In the genomic region with DNA sequence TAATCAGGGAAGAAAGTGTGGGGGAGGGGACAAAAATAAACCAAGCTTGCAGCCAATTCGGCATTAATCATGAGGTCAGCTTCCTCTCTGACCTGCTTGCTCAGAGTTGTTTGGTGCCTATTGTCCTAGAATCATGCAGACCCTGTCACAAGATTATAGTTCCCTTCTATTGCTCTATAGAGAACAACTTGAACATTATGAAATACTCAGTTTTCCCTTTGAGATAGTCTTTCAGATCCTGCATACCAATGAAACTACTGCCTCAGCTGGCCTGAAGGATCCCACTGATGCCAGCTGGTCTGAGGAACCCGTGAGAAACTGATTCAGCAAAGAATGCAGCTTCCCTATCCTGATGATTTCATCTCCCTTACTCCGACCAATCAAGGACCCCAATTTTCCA, we compare ENCODE assay signal across 10 cellular contexts. TPM values are rescaled to one million over a fixed set of nuclear protein-coding genes. Genes with fewer than 3 reads are reported as not detected.
DNase-seq lines count a peak whose midpoint lies in the region; ATAC-seq and TF ChIP-seq lines count a peak whose summit lies in the region.
"Had no signal": no experiment of that assay in that cellular context is flagged by ENCODE, and none has a peak within 500 bp of the region (broad histone marks: within the 10 kb centered on the region; RNA-seq: fewer than 3 reads in every experiment).

No MANE protein-coding gene starts in this region.

- H3K9me3 Mint-ChIP-seq in stimulated activated naive CD8-positive, alpha-beta T cell treated with anti-CD3 and anti-CD28 coated beads, Interleukin-15, Interleukin-2, amounts not matched to agents 100 ng/mL and 50 ng/mL, for 24 hours, result no peaks in the 10 kb centered on the region
- no peaks in the 10 kb centered on the region for H3K9me3 Mint-ChIP-seq in stimulated activated naive CD8-positive, alpha-beta T cell treated with anti-CD3 and anti-CD28 coated beads, Interleukin-15, amount 100 ng/mL, for 72 hours
- H3K9me3 Mint-ChIP-seq in mesothelial cell of epicardium, result no peaks in the 10 kb centered on the region

- no peaks in the 10 kb centered on the region for H3K36me3 ChIP-seq in H7 (replicated peaks; ENCODE audit: control insufficient read depth, insufficient read depth, low read length)
- H3K36me3 ChIP-seq: prostate gland had no signal

- DNase-seq in stimulated activated naive CD8-positive, alpha-beta T cell treated with anti-CD3 and anti-CD28 coated beads, Interleukin-15, amount 100 ng/mL, for 72 hours, result no peak
- DNase-seq in choroid plexus epithelial cell (ENCODE audit: low read depth) (peak; percentile 56), mesothelial cell of epicardium (ENCODE audit: low spot score in 2 of 2, unreplicated experiment in 2 of 2) (no peak), H7 (no peak), GM19238 (ENCODE audit: insufficient read length, low spot score) (no peak), RPMI8226 (no peak)
- no peak for DNase-seq in central memory CD4-positive, alpha-beta T cell
- DNase-seq: erythroblast had no signal

- ATAC-seq in stimulated activated naive CD8-positive, alpha-beta T cell treated with anti-CD3 and anti-CD28 coated beads, Interleukin-15, amount 100 ng/mL, for 72 hours, result no peak

- H3K4me3 ChIP-seq in choroid plexus epithelial cell (ENCODE audit: low read depth, low read length), result no peak overlapping the region
- H3K4me3 ChIP-seq in H7 (ENCODE audit: insufficient read depth, low read depth, low read length), result no peak overlapping the region

- H3K27me3 ChIP-seq in H7 (ENCODE audit: control insufficient read depth, insufficient read depth, low read length), result peaks cover 25% of the 10 kb centered on the region

- no peaks in the 10 kb centered on the region for H3K27me3 Mint-ChIP-seq in stimulated activated naive CD8-positive, alpha-beta T cell treated with anti-CD3 and anti-CD28 coated beads, Interleukin-15, Interleukin-2, amounts not matched to agents 100 ng/mL and 50 ng/mL, for 24 hours
- H3K27me3 Mint-ChIP-seq in stimulated activated naive CD8-positive, alpha-beta T cell treated with anti-CD3 and anti-CD28 coated beads, Interleukin-15, amount 100 ng/mL, for 72 hours, result no peaks in the 10 kb centered on the region
- H3K27me3 Mint-ChIP-seq in mesothelial cell of epicardium (ENCODE audit: low read depth), result no peaks in the 10 kb centered on the region

- peak overlapping the region; percentile 24 for H3K4me3 Mint-ChIP-seq in stimulated activated naive CD8-positive, alpha-beta T cell treated with anti-CD3 and anti-CD28 coated beads, Interleukin-15, Interleukin-2, amounts not matched to agents 100 ng/mL and 50 ng/mL, for 24 hours
- peak overlapping the region in 1 of 2 donors; percentile 2 for H3K4me3 Mint-ChIP-seq in stimulated activated naive CD8-positive, alpha-beta T cell treated with anti-CD3 and anti-CD28 coated beads, Interleukin-15, amount 100 ng/mL, for 72 hours
- H3K4me3 Mint-ChIP-seq in mesothelial cell of epicardium, result peak overlapping the region; percentile 89

- peaks cover 19% of the 10 kb centered on the region for H3K4me1 Mint-ChIP-seq in stimulated activated naive CD8-positive, alpha-beta T cell treated with anti-CD3 and anti-CD28 coated beads, Interleukin-15, Interleukin-2, amounts not matched to agents 100 ng/mL and 50 ng/mL, for 24 hours (ENCODE audit: low read depth)
- H3K4me1 Mint-ChIP-seq in stimulated activated naive CD8-positive, alpha-beta T cell treated with anti-CD3 and anti-CD28 coated beads, Interleukin-15, amount 100 ng/mL, for 72 hours, result peaks cover 16% of the 10 kb centered on the region
- peaks cover 6% of the 10 kb centered on the region for H3K4me1 Mint-ChIP-seq in mesothelial cell of epicardium

- no peak for TF ChIP-seq CTCF in choroid plexus epithelial cell (conservative IDR thresholded peaks at IDR 0.05; ENCODE audit: low read depth, low read length)
- no peak for TF ChIP-seq CTCF in mesothelial cell of epicardium (IDR thresholded peaks at IDR 0.05; ENCODE audit: unreplicated experiment)

- peaks cover under 1% of the 10 kb centered on the region for H3K36me3 Mint-ChIP-seq in stimulated activated naive CD8-positive, alpha-beta T cell treated with anti-CD3 and anti-CD28 coated beads, Interleukin-15, Interleukin-2, amounts not matched to agents 100 ng/mL and 50 ng/mL, for 24 hours (ENCODE audit: low read depth)
- H3K36me3 Mint-ChIP-seq in mesothelial cell of epicardium, result peaks cover 9% of the 10 kb centered on the region

- no peak overlapping the region for H3K27ac Mint-ChIP-seq in stimulated activated naive CD8-positive, alpha-beta T cell treated with anti-CD3 and anti-CD28 coated beads, Interleukin-15, Interleukin-2, amounts not matched to agents 100 ng/mL and 50 ng/mL, for 24 hours
- H3K27ac Mint-ChIP-seq in stimulated activated naive CD8-positive, alpha-beta T cell treated with anti-CD3 and anti-CD28 coated beads, Interleukin-15, amount 100 ng/mL, for 72 hours, result no peak overlapping the region
- no peak overlapping the region for H3K27ac Mint-ChIP-seq in mesothelial cell of epicardium

RNA-seq across cellular contexts. Expression of gene BBS5, which starts 1.0 kb away (rescaled TPM):
- total RNA-seq in mesothelial cell of epicardium, result 10.2 to 11.4 TPM (median 10.8 TPM) in 3 replicates
- total RNA-seq in H7 (2014; rRNA removed; shearing (Covaris generic)), result 1.3 and 1.9 TPM in 2 replicates

RNA-seq across cellular contexts. Expression of gene KLHL41, which starts 31.2 kb away (rescaled TPM):
- total RNA-seq in mesothelial cell of epicardium, result 0.41 to 0.66 TPM (median 0.56 TPM) in 3 replicates
- not detected in 2 replicates for total RNA-seq in H7 (2014; rRNA removed; shearing (Covaris generic))
